ENCODE assay signal across 25 cellular contexts in genomic region chr6:17501442-17501841, GRCh38.
"Had no signal": no experiment of that assay in that cellular context is flagged by ENCODE, and none has a peak within 500 bp of the region (broad histone marks: within the 10 kb centered on the region; RNA-seq: fewer than 3 reads in every experiment).

No MANE protein-coding gene starts in this region.

- H3K9me3 Mint-ChIP-seq: naive thymus-derived CD4-positive, alpha-beta T cell; natural killer cell; nephron; stimulated activated effector memory CD8-positive, alpha-beta T cell treated with anti-CD3 and anti-CD28 coated beads, Interleukin-12 subunit alpha, Interleukin-12 subunit beta, amount 100 ng/mL, for 72 hours; stimulated activated naive B cell treated with anti-CD40 and anti-IgM and Interleukin-4, amounts not matched to agents 10 μg/mL and 1 μg/mL and 100 μg/mL, for 72 hours; stimulated activated naive CD8-positive, alpha-beta T cell treated with anti-CD3 and anti-CD28 coated beads, Interleukin-15, Interleukin-2, amounts not matched to agents 100 ng/mL and 50 ng/mL, for 24 hours had no signal

- H3K27ac ChIP-seq: neutrophil, pancreas, psoas muscle, stomach, thoracic aorta, thyroid gland, tibial nerve, upper lobe of left lung had no signal

- H3K4me1 ChIP-seq: pancreas, thyroid gland, tibial nerve, upper lobe of left lung had no signal

- H3K27me3 Mint-ChIP-seq: progenitor cell of endocrine pancreas; stimulated activated naive B cell treated with anti-CD40 and anti-IgM and Interleukin-4, amounts not matched to agents 10 μg/mL and 1 μg/mL and 100 μg/mL, for 72 hours had no signal

- H3K4me3 ChIP-seq: pancreas, psoas muscle, right lobe of liver, stomach, thoracic aorta, thyroid gland, tibial nerve, upper lobe of left lung had no signal

- ATAC-seq: naive thymus-derived CD4-positive, alpha-beta T cell; natural killer cell; pancreas; psoas muscle; right cardiac atrium; stimulated activated effector memory CD8-positive, alpha-beta T cell treated with anti-CD3 and anti-CD28 coated beads, Interleukin-12 subunit alpha, Interleukin-12 subunit beta, amount 100 ng/mL, for 72 hours; stimulated activated naive B cell treated with anti-CD40 and anti-IgM and Interleukin-4, amounts not matched to agents 10 μg/mL and 1 μg/mL and 100 μg/mL, for 72 hours had no signal

- H3K4me3 Mint-ChIP-seq: naive thymus-derived CD4-positive, alpha-beta T cell; natural killer cell; nephron; stimulated activated effector memory CD8-positive, alpha-beta T cell treated with anti-CD3 and anti-CD28 coated beads, Interleukin-12 subunit alpha, Interleukin-12 subunit beta, amount 100 ng/mL, for 72 hours; stimulated activated naive B cell treated with anti-CD40 and anti-IgM and Interleukin-4, amounts not matched to agents 10 μg/mL and 1 μg/mL and 100 μg/mL, for 72 hours; stimulated activated naive CD8-positive, alpha-beta T cell treated with anti-CD3 and anti-CD28 coated beads, Interleukin-15, Interleukin-2, amounts not matched to agents 100 ng/mL and 50 ng/mL, for 24 hours had no signal

- DNase-seq: naive thymus-derived CD4-positive, alpha-beta T cell; natural killer cell; nucleus accumbens; pancreas; psoas muscle; right cardiac atrium; right lobe of liver; small intestine; stimulated activated CD4-positive, alpha-beta T cell treated with anti-CD3 and anti-CD28 coated beads, Interleukin-15, amount 100 ng/mL, for 24 hours; stimulated activated CD4-positive, alpha-beta T cell treated with anti-CD3 and anti-CD28 coated beads, Interleukin-2, amount 100 ng/mL, for 24 hours; stimulated activated CD4-positive, alpha-beta T cell treated with anti-CD3 and anti-CD28 coated beads, Interleukin-2, amount 100 ng/mL, for 48 hours; stimulated activated CD4-positive, alpha-beta T cell treated with anti-CD3 and anti-CD28 coated beads, Interleukin-4, amount 100 ng/mL, for 24 hours; stimulated activated naive B cell treated with anti-CD40 and anti-IgM and Interleukin-4, amounts not matched to agents 10 μg/mL and 1 μg/mL and 100 μg/mL, for 72 hours; stimulated activated naive CD4-positive, alpha-beta T cell treated with Interleukin-2 at 50 U/mL for 16 hours; stomach; thyroid gland; trophoblast cell; upper lobe of left lung had no signal

- H3K9me3 ChIP-seq: neutrophil, pancreas, psoas muscle, right lobe of liver, stomach, thoracic aorta, thyroid gland, tibial nerve, upper lobe of left lung had no signal

- H3K27ac Mint-ChIP-seq: naive thymus-derived CD4-positive, alpha-beta T cell; natural killer cell; nephron; progenitor cell of endocrine pancreas; stimulated activated effector memory CD8-positive, alpha-beta T cell treated with anti-CD3 and anti-CD28 coated beads, Interleukin-12 subunit alpha, Interleukin-12 subunit beta, amount 100 ng/mL, for 72 hours; stimulated activated naive B cell treated with anti-CD40 and anti-IgM and Interleukin-4, amounts not matched to agents 10 μg/mL and 1 μg/mL and 100 μg/mL, for 72 hours; stimulated activated naive CD8-positive, alpha-beta T cell treated with anti-CD3 and anti-CD28 coated beads, Interleukin-15, Interleukin-2, amounts not matched to agents 100 ng/mL and 50 ng/mL, for 24 hours had no signal

- H3K36me3 Mint-ChIP-seq: naive thymus-derived CD4-positive, alpha-beta T cell; natural killer cell; stimulated activated effector memory CD8-positive, alpha-beta T cell treated with anti-CD3 and anti-CD28 coated beads, Interleukin-12 subunit alpha, Interleukin-12 subunit beta, amount 100 ng/mL, for 72 hours; stimulated activated naive B cell treated with anti-CD40 and anti-IgM and Interleukin-4, amounts not matched to agents 10 μg/mL and 1 μg/mL and 100 μg/mL, for 72 hours had no signal

- H3K27me3 ChIP-seq: neutrophil, pancreas, right lobe of liver, stomach, thyroid gland, tibial nerve, upper lobe of left lung had no signal

- H3K36me3 ChIP-seq: neutrophil, pancreas, right lobe of liver, stomach, thoracic aorta, thyroid gland, tibial nerve, upper lobe of left lung had no signal

- H3K4me1 Mint-ChIP-seq: naive thymus-derived CD4-positive, alpha-beta T cell; natural killer cell; stimulated activated effector memory CD8-positive, alpha-beta T cell treated with anti-CD3 and anti-CD28 coated beads, Interleukin-12 subunit alpha, Interleukin-12 subunit beta, amount 100 ng/mL, for 72 hours; stimulated activated naive B cell treated with anti-CD40 and anti-IgM and Interleukin-4, amounts not matched to agents 10 μg/mL and 1 μg/mL and 100 μg/mL, for 72 hours had no signal
